Comparison of ENCODE assay signal across 8 cellular contexts in genomic region chr2:39469807-39470206, GRCh38. TPM values are rescaled to one million over a fixed set of nuclear protein-coding genes. Genes with fewer than 3 reads are reported as not detected.
DNase-seq lines count a peak whose midpoint lies in the region; ATAC-seq and TF ChIP-seq lines count a peak whose summit lies in the region.

No MANE protein-coding gene starts in this region.

- in situ Hi-C loops in mammary epithelial cell (cut with MboI; ENCODE audit: low sequenced_read_pairs in 2 of 2) = no loop called here

- no peaks in the 10 kb centered on the region for H3K27me3 ChIP-seq in mammary epithelial cell (ENCODE audit: insufficient read depth, low read length)

- H3K4me1 Mint-ChIP-seq in mesothelial cell of epicardium = peaks cover 41% of the 10 kb centered on the region
- H3K4me1 Mint-ChIP-seq in activated CD8-positive, alpha-beta memory T cell treated with anti-CD3 and anti-CD28 coated beads, Interleukin-2, amount 10 ng/mL, durations not matched to agents 7 days and 5 days = peaks cover 9% of the 10 kb centered on the region
- peaks cover 13% of the 10 kb centered on the region for H3K4me1 Mint-ChIP-seq in T-helper 2 cell treated with Interferon-gamma antibody and Interleukin-4, amounts not matched to agents 5 μg/mL and 100 μg/mL, for 36 hours (ENCODE audit: low read depth)

- H3K4me2 ChIP-seq in mammary epithelial cell (ENCODE audit: insufficient read depth, low read depth, low read length) = peak overlapping the region; percentile 87

- H3K79me2 ChIP-seq in mammary epithelial cell (ENCODE audit: insufficient read depth, low read length) = no peaks in the 10 kb centered on the region

- no peaks in the 10 kb centered on the region for H3K36me3 ChIP-seq in mammary epithelial cell (ENCODE audit: insufficient read depth, low read length)

- ATAC-seq in GM21423 (IDR thresholded peaks at IDR 0.05; ENCODE audit: unreplicated experiment) (peak; percentile 85), HG03565 (IDR thresholded peaks at IDR 0.05; ENCODE audit: unreplicated experiment) (peak; percentile 86)
- ATAC-seq in activated CD8-positive, alpha-beta memory T cell treated with anti-CD3 and anti-CD28 coated beads, Interleukin-2, amount 10 ng/mL, durations not matched to agents 7 days and 5 days = no peak

- intact Hi-C loops in mammary epithelial cell (cut with micrococcal nuclease) = no loop called here

- H4K20me1 ChIP-seq in mammary epithelial cell (ENCODE audit: insufficient read depth, low read length) = no peaks in the 10 kb centered on the region

- WGBS in mammary epithelial cell (ENCODE audit: low coverage, missing lambda C conversion rate) = 5% methylated on average over 3 of the region's 3 CpGs

- peak overlapping the region; percentile 44 for H3K9ac ChIP-seq in mammary epithelial cell (ENCODE audit: insufficient read depth, low read length)

- peak overlapping the region; percentile 87 for H3K27ac Mint-ChIP-seq in mesothelial cell of epicardium
- H3K27ac Mint-ChIP-seq in activated CD8-positive, alpha-beta memory T cell treated with anti-CD3 and anti-CD28 coated beads, Interleukin-2, amount 10 ng/mL, durations not matched to agents 7 days and 5 days = no peak overlapping the region
- H3K27ac Mint-ChIP-seq in T-helper 2 cell treated with Interferon-gamma antibody and Interleukin-4, amounts not matched to agents 5 μg/mL and 100 μg/mL, for 36 hours = no peak overlapping the region

- H3K4me1 ChIP-seq in mammary epithelial cell (ENCODE audit: insufficient read depth, low read length) = peaks cover 21% of the 10 kb centered on the region

- H3K27me3 Mint-ChIP-seq in mesothelial cell of epicardium (ENCODE audit: low read depth) = no peaks in the 10 kb centered on the region
- H3K27me3 Mint-ChIP-seq in activated CD8-positive, alpha-beta memory T cell treated with anti-CD3 and anti-CD28 coated beads, Interleukin-2, amount 10 ng/mL, durations not matched to agents 7 days and 5 days = no peaks in the 10 kb centered on the region
- H3K27me3 Mint-ChIP-seq in T-helper 2 cell treated with Interferon-gamma antibody and Interleukin-4, amounts not matched to agents 5 μg/mL and 100 μg/mL, for 36 hours (ENCODE audit: low read depth) = no peaks in the 10 kb centered on the region

- H3K4me3 Mint-ChIP-seq in mesothelial cell of epicardium = no peak overlapping the region
- H3K4me3 Mint-ChIP-seq in activated CD8-positive, alpha-beta memory T cell treated with anti-CD3 and anti-CD28 coated beads, Interleukin-2, amount 10 ng/mL, durations not matched to agents 7 days and 5 days = no peak overlapping the region
- no peak overlapping the region for H3K4me3 Mint-ChIP-seq in T-helper 2 cell treated with Interferon-gamma antibody and Interleukin-4, amounts not matched to agents 5 μg/mL and 100 μg/mL, for 36 hours

- no peaks in the 10 kb centered on the region for H3K9me3 ChIP-seq in mammary epithelial cell (replicated peaks; ENCODE audit: insufficient read depth, low read length)

- TF ChIP-seq CTCF in GM12864 (IDR thresholded peaks at IDR 0.05; ENCODE audit: low read depth, low read length, missing control alignments) (no peak), mammary epithelial cell (conservative IDR thresholded peaks at IDR 0.05 in 1 of 2, IDR thresholded peaks at IDR 0.05 in 1 of 2; ENCODE audit: extremely low read depth in 1 of 2, insufficient read depth in 1 of 2, low read depth in 1 of 2, low read length in 2 of 2) (no peak), mesothelial cell of epicardium (IDR thresholded peaks at IDR 0.05; ENCODE audit: unreplicated experiment) (no peak)

- peak overlapping the region; percentile 66 for H3K27ac ChIP-seq in mammary epithelial cell (ENCODE audit: insufficient read depth, low read depth, low read length)

- H3K4me3 ChIP-seq in GM12864 (ENCODE audit: low read depth, low read length) (no peak overlapping the region), mammary epithelial cell (replicated peaks in 1 of 3; ENCODE audit: insufficient read depth in 1 of 3, low read depth in 2 of 3, low read length in 3 of 3) (peak overlapping the region in 1 of 3 experiments; percentile 22)

- CTCF ChIA-PET in mammary epithelial cell (lab: Charles Lee; ENCODE audit: low non-redundant PET) = no interaction called here
- CTCF ChIA-PET in activated CD8-positive, alpha-beta memory T cell treated with anti-CD3 and anti-CD28 coated beads, Interleukin-2, amount 10 ng/mL, durations not matched to agents 7 days and 5 days (lab: Charles Lee) = interaction anchor here (0.9 to 1.1 kb wide), 2 partner anchors 10 to 15 kb away, joined by 3 read pairs; no protein-coding TSS in a partner anchor

- DNase-seq in GM12864 (ENCODE audit: low read depth) = peak; percentile 65
- peak; percentile 55 for DNase-seq in mammary epithelial cell
- DNase-seq in mesothelial cell of epicardium (ENCODE audit: low spot score in 2 of 2, unreplicated experiment in 2 of 2) = peak in 1 of 2 experiments; percentile 53
- DNase-seq in activated CD8-positive, alpha-beta memory T cell treated with anti-CD3 and anti-CD28 coated beads, Interleukin-2, amount 10 ng/mL, durations not matched to agents 7 days and 5 days = no peak
- no peak for DNase-seq in SHP77 treated with DMSO at 0.1 percent for 48 hours (lab: John Stamatoyannopoulos, UW)
- no peak for DNase-seq in T-helper 2 cell treated with Interferon-gamma antibody and Interleukin-4, amounts not matched to agents 5 μg/mL and 100 μg/mL, for 36 hours (ENCODE audit: low spot score)

- BruUV-seq in mammary epithelial cell (replicated peaks; lab: Mats Ljungman, UMichigan) = no TSS peak

- H3K9me3 Mint-ChIP-seq in mesothelial cell of epicardium = no peaks in the 10 kb centered on the region
- H3K9me3 Mint-ChIP-seq in activated CD8-positive, alpha-beta memory T cell treated with anti-CD3 and anti-CD28 coated beads, Interleukin-2, amount 10 ng/mL, durations not matched to agents 7 days and 5 days (ENCODE audit: low read depth) = no peaks in the 10 kb centered on the region
- no peaks in the 10 kb centered on the region for H3K9me3 Mint-ChIP-seq in T-helper 2 cell treated with Interferon-gamma antibody and Interleukin-4, amounts not matched to agents 5 μg/mL and 100 μg/mL, for 36 hours

- H3K36me3 Mint-ChIP-seq in mesothelial cell of epicardium = no peaks in the 10 kb centered on the region
- H3K36me3 Mint-ChIP-seq in activated CD8-positive, alpha-beta memory T cell treated with anti-CD3 and anti-CD28 coated beads, Interleukin-2, amount 10 ng/mL, durations not matched to agents 7 days and 5 days = no peaks in the 10 kb centered on the region
- H3K36me3 Mint-ChIP-seq in T-helper 2 cell treated with Interferon-gamma antibody and Interleukin-4, amounts not matched to agents 5 μg/mL and 100 μg/mL, for 36 hours (ENCODE audit: low read depth) = no peaks in the 10 kb centered on the region

- dilution Hi-C loops in mammary epithelial cell (cut with HindIII; ENCODE audit: low sequenced_read_pairs) = no loop called here

- H2AFZ ChIP-seq in mammary epithelial cell (ENCODE audit: low read depth, low read length) = peak overlapping the region; percentile 93

RNA-seq across cellular contexts. Expression of gene MAP4K3, which starts 32.7 kb away (rescaled TPM):
- 10 to 100 TPM; 25.7 to 43.3 TPM for total RNA-seq in mammary epithelial cell
- 9.2 TPM for polyA plus RNA-seq in mammary epithelial cell
- 8.3 TPM for polyA minus RNA-seq in mammary epithelial cell
- 77.8 to 78.4 TPM (median 78.0 TPM) in 3 replicates for total RNA-seq in mesothelial cell of epicardium
- 10 to 100 TPM; 10.9 to 13.1 TPM for total RNA-seq in activated CD8-positive, alpha-beta memory T cell treated with anti-CD3 and anti-CD28 coated beads, Interleukin-2, amount 10 ng/mL, durations not matched to agents 7 days and 5 days

Comparison
In these comparisons a context has a peak if more than half of its experiments do, and no peak if none do; other contexts are left out.
1. DNase-seq: peak in GM12864 (single experiment) and mammary epithelial cell (single experiment); none in activated CD8-positive, alpha-beta memory T cell treated with anti-CD3 and anti-CD28 coated beads, Interleukin-2, amount 10 ng/mL, durations not matched to agents 7 days and 5 days (single experiment), SHP77 treated with DMSO at 0.1 percent for 48 hours (single experiment) and T-helper 2 cell treated with Interferon-gamma antibody and Interleukin-4, amounts not matched to agents 5 μg/mL and 100 μg/mL, for 36 hours (single experiment).